13 cellular contexts compared by ENCODE assay signal in genomic region chr10:4240641-4241197, GRCh38.
DNase-seq lines count a peak whose midpoint lies in the region; ATAC-seq and TF ChIP-seq lines count a peak whose summit lies in the region.
"Had no signal": no experiment of that assay in that cellular context is flagged by ENCODE, and none has a peak within 500 bp of the region (broad histone marks: within the 10 kb centered on the region; RNA-seq: fewer than 3 reads in every experiment).

No MANE protein-coding gene starts in this region.

- POLR2A ChIA-PET in PC-9 (lab: Charles Lee; ENCODE audit: unreplicated experiment), result interaction anchor here (0.8 kb wide), 1 partner anchor 190 kb away, joined by 8 read pairs; no protein-coding TSS in a partner anchor

- intact Hi-C loops in PC-9 (cut with micrococcal nuclease; ENCODE audit: unreplicated experiment), result loop anchor here (5.0 to 10.0 kb wide), 3 partner anchors 102 to 458 kb away; no protein-coding TSS in a partner anchor
- intact Hi-C loops in activated CD4-positive, alpha-beta T cell treated with anti-CD3 and anti-CD28 coated beads, Interleukin-2, amount 10 ng/mL, durations not matched to agents 24 days and 14 days (cut with micrococcal nuclease), result loop anchor here (10.0 kb wide), 3 partner anchors 206 to 1016 kb away; no protein-coding TSS in a partner anchor

- no peak for TF ChIP-seq CTCF in AG10803 (conservative IDR thresholded peaks at IDR 0.05; ENCODE audit: low read length)
- no peak for TF ChIP-seq CTCF in osteocyte (IDR thresholded peaks at IDR 0.05)
- TF ChIP-seq CTCF in PC-9 (conservative IDR thresholded peaks at IDR 0.05), result no peak

- H3K4me2 ChIP-seq in PC-9, result no peak overlapping the region

- H3K4me3 ChIP-seq in AG10803 (ENCODE audit: low read length) (no peak overlapping the region), PC-9 (no peak overlapping the region)

- H3K79me2 ChIP-seq in PC-9 (ENCODE audit: low read depth), result no peaks in the 10 kb centered on the region

- peaks cover 11% of the 10 kb centered on the region for H3K9me3 Mint-ChIP-seq in osteocyte (ENCODE audit: unreplicated experiment)
- peaks cover 11% of the 10 kb centered on the region for H3K9me3 Mint-ChIP-seq in activated CD4-positive, alpha-beta T cell treated with anti-CD3 and anti-CD28 coated beads, Interleukin-2, amount 10 ng/mL, durations not matched to agents 24 days and 14 days
- H3K9me3 Mint-ChIP-seq: CD8-positive, alpha-beta T cell had no signal

- no peaks in the 10 kb centered on the region; the same call in 1 of the 2 replicates for H3K9me2 ChIP-seq in PC-9 (ENCODE audit: insufficient read depth)

- H3F3A ChIP-seq in PC-9 (ENCODE audit: insufficient read depth, low read depth), result peaks cover 14% of the 10 kb centered on the region

- H3K36me3 Mint-ChIP-seq in osteocyte (ENCODE audit: unreplicated experiment), result peaks cover 7% of the 10 kb centered on the region
- no peaks in the 10 kb centered on the region for H3K36me3 Mint-ChIP-seq in activated CD4-positive, alpha-beta T cell treated with anti-CD3 and anti-CD28 coated beads, Interleukin-2, amount 10 ng/mL, durations not matched to agents 24 days and 14 days (ENCODE audit: low read depth)
- H3K36me3 Mint-ChIP-seq: activated CD4-positive, alpha-beta memory T cell treated with anti-CD3 and anti-CD28 coated beads for 36 hours; CD8-positive, alpha-beta T cell had no signal

- H3K9me3 ChIP-seq in PC-9 (ENCODE audit: insufficient read depth, low read depth), result 0 out of 2 replicates have a peak, but pooled peaks cover 5% of the 10 kb centered on the region

- CTCF ChIA-PET in PC-9 (lab: Charles Lee), result no interaction called here

- H3K4me3 Mint-ChIP-seq in osteocyte (ENCODE audit: unreplicated experiment), result peak overlapping the region; percentile 61
- no peak overlapping the region for H3K4me3 Mint-ChIP-seq in activated CD4-positive, alpha-beta T cell treated with anti-CD3 and anti-CD28 coated beads, Interleukin-2, amount 10 ng/mL, durations not matched to agents 24 days and 14 days
- H3K4me3 Mint-ChIP-seq: activated CD4-positive, alpha-beta memory T cell treated with anti-CD3 and anti-CD28 coated beads for 36 hours; CD8-positive, alpha-beta T cell had no signal

- DNase-seq in AG10803 (ENCODE audit: low read depth) (peak; percentile 93), fibroblast of peridontal ligament (ENCODE audit: extremely low read depth) (peak; percentile 88), osteocyte (ENCODE audit: extremely low spot score, unreplicated experiment) (no peak), PC-9 (no peak), NCI-H1694 (lab: John Stamatoyannopoulos, UW) (no peak)
- DNase-seq in activated CD4-positive, alpha-beta T cell treated with anti-CD3 and anti-CD28 coated beads, Interleukin-2, amount 10 ng/mL, durations not matched to agents 24 days and 14 days, result no peak
- DNase-seq: activated CD4-positive, alpha-beta memory T cell treated with anti-CD3 and anti-CD28 coated beads for 36 hours; amygdala; CD8-positive, alpha-beta T cell; NCI-H1694 treated with DMSO at 0.1 percent for 48 hours; stimulated activated naive CD4-positive, alpha-beta T cell had no signal

- no peaks in the 10 kb centered on the region for H4K20me1 ChIP-seq in PC-9 (ENCODE audit: insufficient read depth)

- peak overlapping the region; percentile 99 for H3K27ac Mint-ChIP-seq in osteocyte (ENCODE audit: unreplicated experiment)
- no peak overlapping the region for H3K27ac Mint-ChIP-seq in activated CD4-positive, alpha-beta T cell treated with anti-CD3 and anti-CD28 coated beads, Interleukin-2, amount 10 ng/mL, durations not matched to agents 24 days and 14 days
- H3K27ac Mint-ChIP-seq: activated CD4-positive, alpha-beta memory T cell treated with anti-CD3 and anti-CD28 coated beads for 36 hours; CD8-positive, alpha-beta T cell had no signal

- H3K27ac ChIP-seq in PC-9, result no peak overlapping the region

- peaks cover 64% of the 10 kb centered on the region for H3K4me1 Mint-ChIP-seq in osteocyte (ENCODE audit: unreplicated experiment)
- peaks cover 29% of the 10 kb centered on the region for H3K4me1 Mint-ChIP-seq in activated CD4-positive, alpha-beta T cell treated with anti-CD3 and anti-CD28 coated beads, Interleukin-2, amount 10 ng/mL, durations not matched to agents 24 days and 14 days

- H3K36me3 ChIP-seq in PC-9 (ENCODE audit: low read depth), result no peaks in the 10 kb centered on the region

- no TSS peak for BruUV-seq in PC-9 (replicated peaks; lab: Mats Ljungman, UMichigan)

- no peak overlapping the region for H2AFZ ChIP-seq in PC-9

- H3K4me1 ChIP-seq in PC-9 (replicated peaks; ENCODE audit: insufficient read depth), result peaks cover 22% of the 10 kb centered on the region

- H3K27me3 Mint-ChIP-seq in osteocyte (ENCODE audit: unreplicated experiment), result no peaks in the 10 kb centered on the region
- no peaks in the 10 kb centered on the region for H3K27me3 Mint-ChIP-seq in activated CD4-positive, alpha-beta T cell treated with anti-CD3 and anti-CD28 coated beads, Interleukin-2, amount 10 ng/mL, durations not matched to agents 24 days and 14 days
- H3K27me3 Mint-ChIP-seq: activated CD4-positive, alpha-beta memory T cell treated with anti-CD3 and anti-CD28 coated beads for 36 hours had no signal

- H3K27me3 ChIP-seq in PC-9 (ENCODE audit: insufficient read depth, low read depth), result no peaks in the 10 kb centered on the region

- ATAC-seq in SK-N-SH treated with all-trans-retinoic acid at 6 μM for 48 hours (peak; percentile 46), GM21717 (IDR thresholded peaks at IDR 0.05; ENCODE audit: unreplicated experiment) (no peak)
- ATAC-seq: CD8-positive, alpha-beta T cell had no signal

TF ChIP-seq in SK-N-SH treated with all-trans-retinoic acid at 6 μM for 48 hours, 23 proteins besides CTCF, POLR2A, EP300 and RAD21:
- TF ChIP-seq ZNF565 (CRISPR knock-in tag; conservative IDR thresholded peaks at IDR 0.05; ENCODE audit: low read depth) (no peak), CSDC2 (CRISPR knock-in tag; IDR thresholded peaks at IDR 0.05) (peak; percentile 26; the same call in 1 of the 2 replicates), CREB5 (CRISPR knock-in tag; IDR thresholded peaks at IDR 0.05; ENCODE audit: low read depth) (peak; percentile 47; the same call in 1 of the 2 replicates), ZC3H10 (CRISPR knock-in tag; IDR thresholded peaks at IDR 0.05) (0 out of 2 replicates have a peak, but pooled peaks have one; percentile 33), PATZ1 (CRISPR knock-in tag; IDR thresholded peaks at IDR 0.05; ENCODE audit: borderline replicate concordance) (no peak), ZFP3 (CRISPR knock-in tag; IDR thresholded peaks at IDR 0.05) (peak; percentile 63; the same call in 1 of the 2 replicates), SNAI2 (CRISPR knock-in tag; IDR thresholded peaks at IDR 0.05) (no peak), POU6F1 (CRISPR knock-in tag; IDR thresholded peaks at IDR 0.05; ENCODE audit: borderline replicate concordance, low read depth) (no peak; the same call in 1 of the 2 replicates)

Comparison
In these comparisons a context has a peak if more than half of its experiments do, and no peak if none do; other contexts are left out.
1. DNase-seq: peak in AG10803 (single experiment) and fibroblast of peridontal ligament (single experiment); none in osteocyte (single experiment), PC-9 (0 of 2), NCI-H1694 (single experiment) and activated CD4-positive, alpha-beta T cell treated with anti-CD3 and anti-CD28 coated beads, Interleukin-2, amount 10 ng/mL, durations not matched to agents 24 days and 14 days (single experiment).